Comparison of ENCODE assay signal across 1 cellular context in the genomic region with DNA sequence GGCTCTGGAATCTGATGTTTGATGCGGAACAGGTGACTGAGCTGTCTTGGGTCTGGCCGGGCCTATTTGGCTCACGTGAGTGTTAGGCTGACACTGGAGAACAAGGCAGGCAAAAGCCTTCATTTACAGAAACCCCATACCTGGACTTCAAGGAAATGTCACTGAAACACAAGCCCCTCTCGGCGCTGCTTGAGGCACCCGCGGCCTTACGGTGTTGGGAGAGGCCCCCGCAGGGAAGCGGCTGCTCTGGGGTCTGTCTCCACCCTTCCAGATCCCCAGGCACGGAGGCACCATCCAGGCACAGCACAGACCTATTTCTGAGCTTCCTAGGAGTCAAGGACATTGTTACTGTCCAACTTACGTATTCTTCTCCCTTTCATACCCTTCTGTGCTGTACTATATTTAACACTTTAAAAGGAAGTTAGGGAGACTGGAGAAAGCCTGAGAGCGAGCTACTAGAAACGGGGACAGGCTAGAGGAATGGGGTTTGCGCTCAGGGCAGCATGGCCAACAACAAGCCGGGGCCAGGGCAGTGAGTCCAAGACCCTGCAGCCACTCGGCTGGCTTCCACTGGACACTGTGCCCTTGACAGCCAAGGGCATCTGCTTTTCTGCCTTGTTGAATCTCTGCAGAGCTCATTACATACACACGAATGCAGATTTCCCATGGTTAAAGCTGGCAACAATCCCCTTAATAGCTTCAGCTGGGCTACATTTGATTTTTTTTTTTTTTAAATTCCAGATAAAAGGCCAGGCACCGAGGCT.
TF ChIP-seq lines count a peak whose summit lies in the region.

No MANE protein-coding gene starts in this region.

TF ChIP-seq in GM23338, 12 proteins besides CTCF, POLR2A, EP300 and RAD21 (continued from another document):
- TF ChIP-seq, protein P1, sequence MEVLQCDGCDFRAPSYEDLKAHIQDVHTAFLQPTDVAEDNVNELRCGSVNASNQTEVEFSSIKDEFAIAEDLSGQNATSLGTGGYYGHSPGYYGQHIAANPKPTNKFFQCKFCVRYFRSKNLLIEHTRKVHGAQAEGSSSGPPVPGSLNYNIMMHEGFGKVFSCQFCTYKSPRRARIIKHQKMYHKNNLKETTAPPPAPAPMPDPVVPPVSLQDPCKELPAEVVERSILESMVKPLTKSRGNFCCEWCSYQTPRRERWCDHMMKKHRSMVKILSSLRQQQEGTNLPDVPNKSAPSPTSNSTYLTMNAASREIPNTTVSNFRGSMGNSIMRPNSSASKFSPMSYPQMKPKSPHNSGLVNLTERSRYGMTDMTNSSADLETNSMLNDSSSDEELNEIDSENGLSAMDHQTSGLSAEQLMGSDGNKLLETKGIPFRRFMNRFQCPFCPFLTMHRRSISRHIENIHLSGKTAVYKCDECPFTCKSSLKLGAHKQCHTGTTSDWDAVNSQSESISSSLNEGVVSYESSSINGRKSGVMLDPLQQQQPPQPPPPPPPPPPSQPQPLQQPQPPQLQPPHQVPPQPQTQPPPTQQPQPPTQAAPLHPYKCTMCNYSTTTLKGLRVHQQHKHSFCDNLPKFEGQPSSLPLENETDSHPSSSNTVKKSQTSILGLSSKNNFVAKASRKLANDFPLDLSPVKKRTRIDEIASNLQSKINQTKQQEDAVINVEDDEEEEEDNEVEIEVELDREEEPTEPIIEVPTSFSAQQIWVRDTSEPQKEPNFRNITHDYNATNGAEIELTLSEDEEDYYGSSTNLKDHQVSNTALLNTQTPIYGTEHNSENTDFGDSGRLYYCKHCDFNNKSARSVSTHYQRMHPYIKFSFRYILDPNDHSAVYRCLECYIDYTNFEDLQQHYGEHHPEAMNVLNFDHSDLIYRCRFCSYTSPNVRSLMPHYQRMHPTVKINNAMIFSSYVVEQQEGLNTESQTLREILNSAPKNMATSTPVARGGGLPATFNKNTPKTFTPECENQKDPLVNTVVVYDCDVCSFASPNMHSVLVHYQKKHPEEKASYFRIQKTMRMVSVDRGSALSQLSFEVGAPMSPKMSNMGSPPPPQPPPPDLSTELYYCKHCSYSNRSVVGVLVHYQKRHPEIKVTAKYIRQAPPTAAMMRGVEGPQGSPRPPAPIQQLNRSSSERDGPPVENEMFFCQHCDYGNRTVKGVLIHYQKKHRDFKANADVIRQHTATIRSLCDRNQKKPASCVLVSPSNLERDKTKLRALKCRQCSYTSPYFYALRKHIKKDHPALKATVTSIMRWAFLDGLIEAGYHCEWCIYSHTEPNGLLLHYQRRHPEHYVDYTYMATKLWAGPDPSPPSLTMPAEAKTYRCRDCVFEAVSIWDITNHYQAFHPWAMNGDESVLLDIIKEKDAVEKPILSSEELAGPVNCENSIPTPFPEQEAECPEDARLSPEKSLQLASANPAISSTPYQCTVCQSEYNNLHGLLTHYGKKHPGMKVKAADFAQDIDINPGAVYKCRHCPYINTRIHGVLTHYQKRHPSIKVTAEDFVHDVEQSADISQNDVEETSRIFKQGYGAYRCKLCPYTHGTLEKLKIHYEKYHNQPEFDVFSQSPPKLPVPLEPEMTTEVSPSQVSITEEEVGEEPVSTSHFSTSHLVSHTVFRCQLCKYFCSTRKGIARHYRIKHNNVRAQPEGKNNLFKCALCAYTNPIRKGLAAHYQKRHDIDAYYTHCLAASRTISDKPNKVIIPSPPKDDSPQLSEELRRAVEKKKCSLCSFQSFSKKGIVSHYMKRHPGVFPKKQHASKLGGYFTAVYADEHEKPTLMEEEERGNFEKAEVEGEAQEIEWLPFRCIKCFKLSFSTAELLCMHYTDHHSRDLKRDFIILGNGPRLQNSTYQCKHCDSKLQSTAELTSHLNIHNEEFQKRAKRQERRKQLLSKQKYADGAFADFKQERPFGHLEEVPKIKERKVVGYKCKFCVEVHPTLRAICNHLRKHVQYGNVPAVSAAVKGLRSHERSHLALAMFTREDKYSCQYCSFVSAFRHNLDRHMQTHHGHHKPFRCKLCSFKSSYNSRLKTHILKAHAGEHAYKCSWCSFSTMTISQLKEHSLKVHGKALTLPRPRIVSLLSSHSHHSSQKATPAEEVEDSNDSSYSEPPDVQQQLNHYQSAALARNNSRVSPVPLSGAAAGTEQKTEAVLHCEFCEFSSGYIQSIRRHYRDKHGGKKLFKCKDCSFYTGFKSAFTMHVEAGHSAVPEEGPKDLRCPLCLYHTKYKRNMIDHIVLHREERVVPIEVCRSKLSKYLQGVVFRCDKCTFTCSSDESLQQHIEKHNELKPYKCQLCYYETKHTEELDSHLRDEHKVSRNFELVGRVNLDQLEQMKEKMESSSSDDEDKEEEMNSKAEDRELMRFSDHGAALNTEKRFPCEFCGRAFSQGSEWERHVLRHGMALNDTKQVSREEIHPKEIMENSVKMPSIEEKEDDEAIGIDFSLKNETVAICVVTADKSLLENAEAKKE (CRISPR knock-in tag; IDR thresholded peaks at IDR 0.05) = no peak
